25 cellular contexts compared by ENCODE assay signal in the genomic region with DNA sequence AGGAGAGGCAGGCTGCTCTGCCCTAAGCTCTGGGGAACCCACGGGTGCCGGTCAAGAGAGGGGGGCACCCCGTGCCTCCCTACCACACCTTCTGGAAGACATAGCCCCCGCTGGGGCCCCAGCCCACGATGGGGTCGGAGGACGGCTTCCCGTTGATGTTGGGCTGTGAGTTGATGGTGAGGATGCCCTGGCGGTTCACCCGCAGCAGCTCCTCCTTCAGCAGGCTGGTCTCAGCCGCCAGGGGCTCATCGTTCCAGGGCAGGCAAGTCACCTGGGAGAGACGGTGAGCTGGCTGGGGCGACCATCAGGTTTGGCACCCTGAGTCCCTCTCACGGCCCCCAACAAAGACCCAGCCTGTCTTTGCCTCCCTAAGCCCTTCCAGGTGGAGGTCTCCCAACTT. TPM values are rescaled to one million over a fixed set of nuclear protein-coding genes. Genes with fewer than 3 reads are reported as not detected.
DNase-seq lines count a peak whose midpoint lies in the region; ATAC-seq, FAIRE-seq and TF ChIP-seq lines count a peak whose summit lies in the region.
"Had no signal": no experiment of that assay in that cellular context is flagged by ENCODE, and none has a peak within 500 bp of the region (broad histone marks: within the 10 kb centered on the region; RNA-seq: fewer than 3 reads in every experiment).

No MANE protein-coding gene starts in this region.

- BruUV-seq in K562 (replicated peaks; lab: Mats Ljungman, UMichigan), result no TSS peak

- H3K9me3 Mint-ChIP-seq in glutamatergic neuron (ENCODE audit: unreplicated experiment), result peaks cover 5% of the 10 kb centered on the region
- H3K9me3 Mint-ChIP-seq: GM23338 had no signal

- H4K20me1 ChIP-seq in K562 (replicated peaks; ENCODE audit: control insufficient read depth, insufficient read depth, low read length), result no peaks in the 10 kb centered on the region

- DNase-seq in K562 (ENCODE audit: extremely low read depth in 1 of 4, low spot score in 3 of 4) (peak in 1 of 4 experiments; percentile 6), left ventricle myocardium inferior (no peak), posterior vena cava (ENCODE audit: low spot score) (peak; percentile 67), tibial nerve (ENCODE audit: low spot score in 2 of 2) (no peak), glutamatergic neuron (no peak), GM13976 (ENCODE audit: low spot score) (no peak), epidermal melanocyte (ENCODE audit: insufficient read length, low spot score) (no peak), DMS 273 treated with DMSO at 0.1 percent for 48 hours (lab: John Stamatoyannopoulos, UW) (no peak)
- DNase-seq: ACHN; C1 segment of cervical spinal cord; GF-D8; HCEC 1CT; KBM-7; NCI-H1105 treated with DMSO at 0.1 percent for 48 hours; NCI-H1694; NCI-H2081 treated with DMSO at 0.1 percent for 48 hours; NCI-H446 treated with DMSO at 0.1 percent for 48 hours; NCI-H748 treated with DMSO at 0.1 percent for 48 hours; NK-92 treated with Interleukin-12 subunit alpha and Interleukin-12 subunit beta, amount 100 ng/mL, for 24 hours; Peyer's patch; SHP77; SK-N-SH had no signal

- H3K36me3 Mint-ChIP-seq in glutamatergic neuron (ENCODE audit: unreplicated experiment), result no peaks in the 10 kb centered on the region

- no peak overlapping the region for H3K4me2 ChIP-seq in K562 (ENCODE audit: insufficient read depth, low read length)
- H3K4me2 ChIP-seq: GM23338, SK-N-SH had no signal

- no peak for FAIRE-seq in K562 (lab: Jason Lieb, UNC)
- FAIRE-seq: GM19239 had no signal

- CTCF ChIA-PET in K562 (lab: Yijun Ruan, JAX; ENCODE audit: low intra/inter-chr PET ratio), result no interaction called here

- peaks cover 72 to 84% of the 10 kb centered on the region in 2 experiments for H3K4me1 ChIP-seq in K562 (replicated peaks in 1 of 2; ENCODE audit: control insufficient read depth in 2 of 2, insufficient read depth in 2 of 2, low read length in 2 of 2)
- peaks cover 98% of the 10 kb centered on the region for H3K4me1 ChIP-seq in left ventricle myocardium inferior
- H3K4me1 ChIP-seq in tibial nerve, result peaks cover 0 to 93% (median 49%) of the 10 kb centered on the region in 4 donors

- H3K4me3 ChIP-seq in K562 (no peak overlapping the region), left ventricle myocardium inferior (no peak overlapping the region), tibial nerve (no peak overlapping the region)
- H3K4me3 ChIP-seq: GM23338, Peyer's patch had no signal

- H3K9ac ChIP-seq in K562 (ENCODE audit: insufficient read depth in 1 of 2, low read depth in 2 of 2, low read length in 2 of 2), result peak overlapping the region in 1 of 2 experiments; percentile 54; a peak in 2 of 4 replicates
- H3K9ac ChIP-seq: SK-N-SH had no signal

- POLR2A ChIA-PET in K562 (lab: Yijun Ruan, JAX), result interaction anchor here (0.6 to 10.5 kb wide), 14 partner anchors 9 to 319 kb away, joined by 3 to 107 read pairs (median 4); a partner anchor contains a TSS

- no peaks in the 10 kb centered on the region for H3K4me1 Mint-ChIP-seq in glutamatergic neuron (ENCODE audit: low read depth, unreplicated experiment)
- H3K4me1 Mint-ChIP-seq: GM23338 had no signal

- in situ Hi-C loops in K562 (cut with MboI), result no loop called here
- in situ Hi-C loops in GM13976 (cut with MboI; ENCODE audit: low sequenced_read_pairs, unreplicated experiment), result no loop called here

- no peak for TF ChIP-seq CTCF in K562 (IDR thresholded peaks at IDR 0.05 in 2 of 3, conservative IDR thresholded peaks at IDR 0.05 in 1 of 3; ENCODE audit: insufficient read depth in 2 of 3, low read depth in 1 of 3, low read length in 3 of 3)
- no peak for TF ChIP-seq CTCF in left ventricle myocardium inferior (IDR thresholded peaks at IDR 0.05; ENCODE audit: borderline replicate concordance)
- TF ChIP-seq CTCF in tibial nerve (IDR thresholded peaks at IDR 0.05), result no peak
- no peak for TF ChIP-seq CTCF in glutamatergic neuron (IDR thresholded peaks at IDR 0.05; ENCODE audit: partially characterized antibody, unreplicated experiment)
- TF ChIP-seq CTCF in GM13976 (IDR thresholded peaks at IDR 0.05; ENCODE audit: borderline replicate concordance, control extremely low read depth, extremely low read depth, insufficient read depth, missing control alignments), result no peak

- WGBS in K562 (ENCODE audit: insufficient coverage, low coverage, missing lambda C conversion rate), result 96% methylated on average over 15 of the region's 15 CpGs
- WGBS in tibial nerve, 2 donors, result 88 to 89% methylated on average over 12 to 15 of the region's 15 CpGs

- TF ChIP-seq EP300 in K562 (IDR thresholded peaks at IDR 0.05; ENCODE audit: low read length) (no peak), tibial nerve (IDR thresholded peaks at IDR 0.05) (no peak)

- no peak overlapping the region for H3K27ac Mint-ChIP-seq in glutamatergic neuron (ENCODE audit: unreplicated experiment)
- H3K27ac Mint-ChIP-seq: GM23338 had no signal

- no peak for TF ChIP-seq RAD21 in K562 (CRISPR knock-in tag; conservative IDR thresholded peaks at IDR 0.05 in 1 of 2, IDR thresholded peaks at IDR 0.05 in 1 of 2)

- no peak for ATAC-seq in K562
- ATAC-seq: GM23338 had no signal

- H3K79me2 ChIP-seq in K562 (ENCODE audit: control insufficient read depth, insufficient read depth, low read length), result peaks cover 36% of the 10 kb centered on the region

- H3K27ac ChIP-seq in K562 (ENCODE audit: extremely low read depth, low read depth, low read length) (no peak overlapping the region; the same call in 2 of the 3 replicates), left ventricle myocardium inferior (replicated peaks) (peak overlapping the region; percentile 98), tibial nerve (peak overlapping the region in 3 of 4 donors; percentile 11 to 95 (median 83))
- H3K27ac ChIP-seq: Peyer's patch had no signal

- H3K9me3 ChIP-seq in K562 (replicated peaks; ENCODE audit: control insufficient read depth, insufficient read depth, low read depth, low read length) (no peaks in the 10 kb centered on the region), left ventricle myocardium inferior (replicated peaks) (no peaks in the 10 kb centered on the region), tibial nerve (no peaks in the 10 kb centered on the region)
- H3K9me3 ChIP-seq: Peyer's patch, SK-N-SH had no signal

- H3K27me3 ChIP-seq in K562 (ENCODE audit: control insufficient read depth in 2 of 2, insufficient read depth in 2 of 2, low read length in 2 of 2) (no peaks in the 10 kb centered on the region), left ventricle myocardium inferior (ENCODE audit: low read depth) (no peaks in the 10 kb centered on the region), tibial nerve (no peaks in the 10 kb centered on the region)
- H3K27me3 ChIP-seq: Peyer's patch had no signal

- H3K4me3 Mint-ChIP-seq in glutamatergic neuron (ENCODE audit: unreplicated experiment), result no peak overlapping the region
- H3K4me3 Mint-ChIP-seq: GM23338 had no signal

- no peak overlapping the region for H2AFZ ChIP-seq in K562 (ENCODE audit: low read depth, low read length)
- H2AFZ ChIP-seq: GM23338 had no signal

- intact Hi-C loops in K562 (cut with micrococcal nuclease) (no loop called here), left ventricle myocardium inferior (cut with micrococcal nuclease) (no loop called here), posterior vena cava (cut with DNase I) (no loop called here)

- no peak for TF ChIP-seq POLR2A in K562 (conservative IDR thresholded peaks at IDR 0.05)
- no peak for TF ChIP-seq POLR2A in tibial nerve (IDR thresholded peaks at IDR 0.05)

- H3K36me3 ChIP-seq in K562 (ENCODE audit: control insufficient read depth, insufficient read depth, low read length) (peaks cover 82% of the 10 kb centered on the region), left ventricle myocardium inferior (peaks cover 52% of the 10 kb centered on the region), tibial nerve (peaks cover 0 to 68% (median 21%) of the 10 kb centered on the region in 3 donors)

- H3K9me1 ChIP-seq in K562 (ENCODE audit: control insufficient read depth, insufficient read depth, low read length), result no peaks in the 10 kb centered on the region

- peaks cover 8% of the 10 kb centered on the region for H3K27me3 Mint-ChIP-seq in glutamatergic neuron (ENCODE audit: unreplicated experiment)

RNA-seq across cellular contexts. Expression of a gene that starts 11.9 kb away (rescaled TPM):
- total RNA-seq in K562 (2011; cell fraction: chromatin; rRNA removed; ENCODE audit: low replicate concordance), result 242 and 493 TPM in 2 replicates
- 319 and 327 TPM in 2 replicates for total RNA-seq in K562 (2011; cell fraction: nucleolus; rRNA removed)
- 296 TPM in 2 replicates for total RNA-seq in K562 (2011; cell fraction: nucleoplasm; rRNA removed)
- total RNA-seq in K562 (2014; rRNA removed) (77.9 and 94.5 TPM in 2 replicates), K562 (2014; rRNA removed; fragmentation: Illumina TruSeq; extraction: Trizol) (45.3 and 45.6 TPM in 2 replicates), K562 (2015; rRNA removed; fragmentation: Illumina TruSeq; extraction: Trizol) (65.4 and 66.1 TPM in 2 replicates), K562 (2021) (94.1 and 104 TPM in 2 replicates), left ventricle myocardium inferior (40.1 TPM), posterior vena cava (10 to 100 TPM; 31.0 to 31.7 TPM), tibial nerve (10 to 100 TPM; 61.2 to 93.9 (median 69.9) TPM), glutamatergic neuron (ENCODE audit: unreplicated experiment) (83.2 TPM)
- polyA plus RNA-seq in K562 (2011; rRNA removed) (47.6 and 56.6 TPM in 2 replicates), K562 (2014; fragmentation: Illumina TruSeq; extraction: Trizol) (62.6 and 78.7 TPM in 2 replicates), K562 (2014; fragmentation: Nextera tagmentation; extraction: Ambion mirVana) (1 to 10 TPM; 5.0 to 5.4 TPM), K562 (2014; rRNA removed) (57.3 and 72.7 TPM in 2 replicates)
- polyA plus RNA-seq in K562 (2011; cell fraction: cytosol; rRNA removed), result 49.3 and 67.6 TPM in 2 replicates
- 62.6 and 87.9 TPM in 2 replicates for polyA plus RNA-seq in K562 (2011; cell fraction: nucleus; rRNA removed)
- polyA plus RNA-seq in K562 (2012), result 59.9 and 109 TPM in 2 replicates
- polyA minus RNA-seq in K562 (2011; rRNA and poly(A)+ RNA removed), result 103 and 105 TPM in 2 replicates
- 72.6 and 84.0 TPM in 2 replicates for polyA minus RNA-seq in K562 (2011; cell fraction: cytosol; rRNA and poly(A)+ RNA removed)
- 87.4 and 136 TPM in 2 replicates for polyA minus RNA-seq in K562 (2011; cell fraction: nucleus; rRNA and poly(A)+ RNA removed)

RNA-seq across cellular contexts. Expression of a gene that starts 12.2 kb away (rescaled TPM):
- 146 and 184 TPM in 2 replicates for total RNA-seq in K562 (2011; cell fraction: chromatin; rRNA removed; ENCODE audit: low replicate concordance)
- 89.9 and 94.4 TPM in 2 replicates for total RNA-seq in K562 (2011; cell fraction: nucleolus; rRNA removed)
- 121 and 143 TPM in 2 replicates for total RNA-seq in K562 (2011; cell fraction: nucleoplasm; rRNA removed)
- 10.0 and 10.6 TPM in 2 replicates for total RNA-seq in K562 (2014; rRNA removed)
- 11.4 TPM in 2 replicates for total RNA-seq in K562 (2014; rRNA removed; fragmentation: Illumina TruSeq; extraction: Trizol)
- total RNA-seq in K562 (2015; rRNA removed; fragmentation: Illumina TruSeq; extraction: Trizol), result 13.6 and 13.9 TPM in 2 replicates
- total RNA-seq in K562 (2021), result 21.8 and 22.5 TPM in 2 replicates
- polyA plus RNA-seq in K562 (2011; rRNA removed), result 13.6 and 22.6 TPM in 2 replicates
- polyA plus RNA-seq in K562 (2011; cell fraction: cytosol; rRNA removed), result 10.5 and 18.0 TPM in 2 replicates
- 89.4 and 98.5 TPM in 2 replicates for polyA plus RNA-seq in K562 (2011; cell fraction: nucleus; rRNA removed)
- 16.6 and 16.7 TPM in 2 replicates for polyA plus RNA-seq in K562 (2012)
- 18.3 and 20.9 TPM in 2 replicates for polyA plus RNA-seq in K562 (2014; fragmentation: Illumina TruSeq; extraction: Trizol)
- polyA plus RNA-seq in K562 (2014; fragmentation: Nextera tagmentation; extraction: Ambion mirVana), result 1 to 10 TPM; 2.0 to 3.1 TPM
- polyA plus RNA-seq in K562 (2014; rRNA removed), result 21.5 and 23.1 TPM in 2 replicates
- polyA minus RNA-seq in K562 (2011; rRNA and poly(A)+ RNA removed), result 19.0 and 22.2 TPM in 2 replicates
- 10.5 and 10.8 TPM in 2 replicates for polyA minus RNA-seq in K562 (2011; cell fraction: cytosol; rRNA and poly(A)+ RNA removed)
- polyA minus RNA-seq in K562 (2011; cell fraction: nucleus; rRNA and poly(A)+ RNA removed), result 18.2 and 38.1 TPM in 2 replicates
- 16.1 TPM for total RNA-seq in left ventricle myocardium inferior
- 10 to 100 TPM; 16.8 to 16.9 TPM for total RNA-seq in posterior vena cava
- total RNA-seq in tibial nerve, result 10 to 100 TPM; 24.3 to 30.3 (median 25.6) TPM
- total RNA-seq in glutamatergic neuron (ENCODE audit: unreplicated experiment), result 94.3 TPM

RNA-seq across cellular contexts. Expression of a gene that starts 31.8 kb away (rescaled TPM):
- 2.8 and 5.6 TPM in 2 replicates for total RNA-seq in K562 (2011; cell fraction: chromatin; rRNA removed; ENCODE audit: low replicate concordance)
- 2.3 and 3.4 TPM in 2 replicates for total RNA-seq in K562 (2011; cell fraction: nucleolus; rRNA removed)
- total RNA-seq in K562 (2011; cell fraction: nucleoplasm; rRNA removed), result 2.1 TPM in 2 replicates
- total RNA-seq in K562 (2014; rRNA removed) (0.37 and 0.73 TPM in 2 replicates), K562 (2014; rRNA removed; fragmentation: Illumina TruSeq; extraction: Trizol) (0.10 and 0.29 TPM in 2 replicates), K562 (2015; rRNA removed; fragmentation: Illumina TruSeq; extraction: Trizol) (0.22 and 0.53 TPM in 2 replicates), K562 (2021) (0.82 and 1.2 TPM in 2 replicates), left ventricle myocardium inferior (2.5 TPM), posterior vena cava (1 to 10 TPM; 2.1 to 2.3 TPM), tibial nerve (10 to 100 TPM in 1 of 4 donors, 1 to 10 TPM in 2, not detected in 1; 4.4 to 13.8 (median 5.1) TPM), glutamatergic neuron (ENCODE audit: unreplicated experiment) (not detected)
- polyA plus RNA-seq in K562 (2011; rRNA removed) (0.29 and 0.73 TPM in 2 replicates), K562 (2014; fragmentation: Illumina TruSeq; extraction: Trizol) (0.29 and 0.31 TPM in 2 replicates), K562 (2014; fragmentation: Nextera tagmentation; extraction: Ambion mirVana) (not detected), K562 (2014; rRNA removed) (0.86 and 0.94 TPM in 2 replicates)
- polyA plus RNA-seq in K562 (2011; cell fraction: cytosol; rRNA removed), result 0.31 and 0.53 TPM in 2 replicates
- polyA plus RNA-seq in K562 (2011; cell fraction: nucleus; rRNA removed), result 2.2 and 3.2 TPM in 2 replicates
- polyA plus RNA-seq in K562 (2012), result 0.48 and 2.0 TPM in 2 replicates
- 0.14 and 0.27 TPM in 2 replicates for polyA minus RNA-seq in K562 (2011; rRNA and poly(A)+ RNA removed)
- 0.38 and 0.91 TPM in 2 replicates for polyA minus RNA-seq in K562 (2011; cell fraction: cytosol; rRNA and poly(A)+ RNA removed)
- 0.78 and 0.81 TPM in 2 replicates for polyA minus RNA-seq in K562 (2011; cell fraction: nucleus; rRNA and poly(A)+ RNA removed)
- total RNA-seq: Daoy, Peyer's patch had no signal

RNA-seq across cellular contexts. Expression of a gene that starts 53.8 kb away (rescaled TPM):
- not detected in 2 replicates for total RNA-seq in K562 (2011; cell fraction: chromatin; rRNA removed; ENCODE audit: low replicate concordance)
- total RNA-seq in K562 (2011; cell fraction: nucleolus; rRNA removed), result not detected in 2 replicates
- total RNA-seq in K562 (2011; cell fraction: nucleoplasm; rRNA removed), result not detected in 2 replicates
- total RNA-seq in K562 (2014; rRNA removed) (not detected in 2 replicates), K562 (2014; rRNA removed; fragmentation: Illumina TruSeq; extraction: Trizol) (not detected in 2 replicates), K562 (2015; rRNA removed; fragmentation: Illumina TruSeq; extraction: Trizol) (not detected in 2 replicates), K562 (2021) (not detected in 2 replicates), left ventricle myocardium inferior (1,100 TPM), posterior vena cava (1 to 10 TPM in 1 of 2 donors, not detected in 1; 3.8 TPM), tibial nerve (1 to 10 TPM in 1 of 4 donors, not detected in 3; 3.0 TPM), glutamatergic neuron (ENCODE audit: unreplicated experiment) (not detected)
- polyA plus RNA-seq in K562 (2011; rRNA removed) (not detected in 2 replicates), K562 (2014; fragmentation: Illumina TruSeq; extraction: Trizol) (not detected in 2 replicates), K562 (2014; fragmentation: Nextera tagmentation; extraction: Ambion mirVana) (not detected), K562 (2014; rRNA removed) (not detected in 2 replicates)
- not detected in 2 replicates for polyA plus RNA-seq in K562 (2011; cell fraction: cytosol; rRNA removed)
- not detected in 2 replicates for polyA plus RNA-seq in K562 (2011; cell fraction: nucleus; rRNA removed)
- polyA plus RNA-seq in K562 (2012), result 0.37 and 0.44 TPM in 2 replicates
- polyA minus RNA-seq in K562 (2011; rRNA and poly(A)+ RNA removed), result not detected in 2 replicates
- not detected in 2 replicates for polyA minus RNA-seq in K562 (2011; cell fraction: cytosol; rRNA and poly(A)+ RNA removed)
- polyA minus RNA-seq in K562 (2011; cell fraction: nucleus; rRNA and poly(A)+ RNA removed), result not detected in 2 replicates
- total RNA-seq: Daoy, GM23338, Peyer's patch had no signal
- polyA plus RNA-seq: SK-N-SH had no signal

RNA-seq across cellular contexts. Expression of a gene that starts 57.9 kb away (rescaled TPM):
- total RNA-seq in K562 (2011; cell fraction: chromatin; rRNA removed; ENCODE audit: low replicate concordance), result 54.8 and 123 TPM in 2 replicates
- 175 TPM in 2 replicates for total RNA-seq in K562 (2011; cell fraction: nucleolus; rRNA removed)
- 116 and 126 TPM in 2 replicates for total RNA-seq in K562 (2011; cell fraction: nucleoplasm; rRNA removed)
- total RNA-seq in K562 (2014; rRNA removed) (89.3 and 118 TPM in 2 replicates), K562 (2014; rRNA removed; fragmentation: Illumina TruSeq; extraction: Trizol) (15.5 and 26.8 TPM in 2 replicates), K562 (2015; rRNA removed; fragmentation: Illumina TruSeq; extraction: Trizol) (53.7 and 57.5 TPM in 2 replicates), K562 (2021) (81.6 and 85.8 TPM in 2 replicates), left ventricle myocardium inferior (16.6 TPM), posterior vena cava (10 to 100 TPM; 35.1 to 39.1 TPM), tibial nerve (100 to 1,000 TPM in 1 of 4 donors, 10 to 100 TPM in 3; 35.6 to 118 (median 76.0) TPM), glutamatergic neuron (ENCODE audit: unreplicated experiment) (6.1 TPM)
- polyA plus RNA-seq in K562 (2011; rRNA removed) (48.5 and 76.2 TPM in 2 replicates), K562 (2014; fragmentation: Illumina TruSeq; extraction: Trizol) (81.4 and 99.0 TPM in 2 replicates), K562 (2014; fragmentation: Nextera tagmentation; extraction: Ambion mirVana) (10 to 100 TPM; 31.4 to 51.5 TPM), K562 (2014; rRNA removed) (105 TPM in 2 replicates)
- polyA plus RNA-seq in K562 (2011; cell fraction: cytosol; rRNA removed), result 121 and 255 TPM in 2 replicates
- 125 and 161 TPM in 2 replicates for polyA plus RNA-seq in K562 (2011; cell fraction: nucleus; rRNA removed)
- polyA plus RNA-seq in K562 (2012), result 83.4 and 188 TPM in 2 replicates
- polyA minus RNA-seq in K562 (2011; rRNA and poly(A)+ RNA removed), result 17.2 and 22.0 TPM in 2 replicates
- polyA minus RNA-seq in K562 (2011; cell fraction: cytosol; rRNA and poly(A)+ RNA removed), result 47.0 and 66.3 TPM in 2 replicates
- 18.8 and 20.9 TPM in 2 replicates for polyA minus RNA-seq in K562 (2011; cell fraction: nucleus; rRNA and poly(A)+ RNA removed)
